In genomic region chr2:20241973-20242726, GRCh38 we compare ENCODE assay signal across 9 cellular contexts. TPM values are rescaled to one million over a fixed set of nuclear protein-coding genes. Genes with fewer than 3 reads are reported as not detected.
DNase-seq lines count a peak whose midpoint lies in the region; ATAC-seq and TF ChIP-seq lines count a peak whose summit lies in the region.
"Had no signal": no experiment of that assay in that cellular context is flagged by ENCODE, and none has a peak within 500 bp of the region (broad histone marks: within the 10 kb centered on the region; RNA-seq: fewer than 3 reads in every experiment).

No MANE protein-coding gene starts in this region.

- intact Hi-C loops in CD14-positive monocyte (cut with micrococcal nuclease), result no loop called here
- intact Hi-C loops in natural killer cell (cut with micrococcal nuclease), result no loop called here

- H3K27me3 Mint-ChIP-seq in CD14-positive monocyte (ENCODE audit: low read depth in 3 of 3) (peaks cover 7 to 18% (median 14%) of the 10 kb centered on the region in 3 donors), natural killer cell (ENCODE audit: low read depth in 2 of 2) (peaks cover 3 to 10% of the 10 kb centered on the region in 2 donors)

- H3K27ac Mint-ChIP-seq in CD14-positive monocyte, result peak overlapping the region in 1 of 7 donors; percentile 31
- H3K27ac Mint-ChIP-seq in natural killer cell, result peak overlapping the region in 1 of 2 donors; percentile 64

- H3K4me3 ChIP-seq in cardiac fibroblast (replicated peaks in 1 of 2; ENCODE audit: low read depth in 2 of 2, low read length in 2 of 2), result no peak overlapping the region
- H3K4me3 ChIP-seq: lung had no signal

- TF ChIP-seq CTCF in CD14-positive monocyte (IDR thresholded peaks at IDR 0.05), result peak; percentile 77
- TF ChIP-seq CTCF in LNCAP (IDR thresholded peaks at IDR 0.05), result peak; percentile 51
- peak; percentile 13 for TF ChIP-seq CTCF in cardiac fibroblast (IDR thresholded peaks at IDR 0.05; ENCODE audit: low read depth, low read length)
- TF ChIP-seq CTCF in natural killer cell (IDR thresholded peaks at IDR 0.05), result peak; percentile 48

- H3K4me3 Mint-ChIP-seq in CD14-positive monocyte (peak overlapping the region; percentile 17 to 85), natural killer cell (peak overlapping the region; percentile 59)

- DNase-seq in CD14-positive monocyte (ENCODE audit: low spot score), result no peak
- DNase-seq in cardiac fibroblast (ENCODE audit: low read depth in 2 of 2), result no peak
- peak; percentile 37 for DNase-seq in natural killer cell
- no peak for DNase-seq in DMS153 treated with DMSO at 0.1 percent for 48 hours (lab: John Stamatoyannopoulos, UW; ENCODE audit: unreplicated experiment)
- DNase-seq in hippocampal formation (lab: John Stamatoyannopoulos, UW), result no peak
- no peak for DNase-seq in NCI-H226

- ATAC-seq in natural killer cell (peak; percentile 43 to 71 (median 57)), HG02763 (IDR thresholded peaks at IDR 0.05; ENCODE audit: unreplicated experiment) (no peak)

- H3K36me3 Mint-ChIP-seq in CD14-positive monocyte, result peaks cover 0 to 8% of the 10 kb centered on the region in 2 donors
- no peaks in the 10 kb centered on the region for H3K36me3 Mint-ChIP-seq in natural killer cell

- H3K4me1 Mint-ChIP-seq in CD14-positive monocyte (peaks cover 4% of the 10 kb centered on the region), natural killer cell (peaks cover 10 to 15% of the 10 kb centered on the region in 2 donors)

- H3K9me3 Mint-ChIP-seq in CD14-positive monocyte, result peaks cover 0 to 13% (median 9%) of the 10 kb centered on the region in 7 donors
- no peaks in the 10 kb centered on the region for H3K9me3 Mint-ChIP-seq in natural killer cell

RNA-seq across cellular contexts. Expression of gene SDC1, which starts 17.2 kb away (rescaled TPM):
- not detected for polyA plus RNA-seq in CD14-positive monocyte
- total RNA-seq in natural killer cell, result under 1 TPM in 1 of 3 donors, not detected in 2; 0.63 TPM

Comparison
In these comparisons a context has a peak if more than half of its experiments do, and no peak if none do; other contexts are left out.
1. CTCF ChIP-seq: peak in every context shown above with its lines; median percentile 77 in CD14-positive monocyte; 51 in LNCAP; 48 in natural killer cell; 13 in cardiac fibroblast.